Comparison of ENCODE assay signal across 11 cellular contexts in the genomic region with DNA sequence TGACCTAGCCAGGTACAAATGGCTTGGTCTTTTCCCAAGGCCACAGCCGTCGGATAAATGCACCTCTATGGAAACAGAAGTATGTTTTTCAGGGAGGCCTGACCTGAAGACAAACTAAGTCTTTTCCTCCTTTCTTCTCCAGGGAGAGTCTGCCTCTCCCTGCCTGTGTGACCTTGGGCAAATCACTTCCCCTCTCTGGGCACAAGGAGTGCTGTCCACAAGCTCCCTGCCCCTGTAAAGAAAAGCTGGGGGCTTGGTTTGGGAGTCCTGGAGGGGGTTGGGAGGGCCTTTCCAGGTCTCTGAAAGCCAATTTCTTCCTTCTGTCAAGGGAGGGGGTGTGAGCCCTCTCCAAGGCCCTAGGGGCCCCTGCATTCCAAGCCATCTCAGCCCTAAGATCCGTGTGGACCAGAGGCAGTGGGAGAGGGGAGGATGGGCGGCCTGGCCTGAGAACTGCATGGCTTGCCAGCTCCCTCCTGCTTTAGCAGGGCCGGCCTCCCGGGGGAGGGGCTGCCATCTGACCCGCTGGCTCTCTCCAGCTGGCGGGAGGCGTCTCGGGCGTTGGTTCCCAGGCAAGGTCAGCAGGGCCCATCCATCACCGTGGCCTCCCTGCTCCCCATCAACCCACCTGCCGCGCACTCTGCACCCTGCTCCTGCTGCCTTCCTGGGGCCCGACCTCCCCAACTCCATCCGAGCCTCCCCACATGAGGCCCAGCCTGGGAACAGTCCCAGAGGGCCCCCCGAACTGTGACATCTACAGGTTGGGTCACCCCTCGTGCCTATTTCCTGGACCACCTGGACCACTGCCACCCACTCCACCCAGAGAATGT.
A peak's percentile ranks its signal among the peaks of the same experiment; 100 is the strongest.
DNase-seq lines count a peak whose midpoint lies in the region; ATAC-seq, FAIRE-seq and TF ChIP-seq lines count a peak whose summit lies in the region.
"Had no signal": no experiment of that assay in that cellular context is flagged by ENCODE, and none has a peak within 500 bp of the region (broad histone marks: within the 10 kb centered on the region; RNA-seq: fewer than 3 reads in every experiment).

No MANE protein-coding gene starts in this region.

- H3K9me3 ChIP-seq in psoas muscle = no peaks in the 10 kb centered on the region
- H3K9me3 ChIP-seq: BLaER1 treated with 17β-estradiol and CSF1 and Interleukin-3, amounts not matched to agents 10 nM and 100 nM had no signal

- H3K27me3 ChIP-seq in GM23338 (ENCODE audit: insufficient read depth) (no peaks in the 10 kb centered on the region), brain microvascular endothelial cell (replicated peaks) (no peaks in the 10 kb centered on the region), psoas muscle (ENCODE audit: insufficient read depth in 3 of 3, low read length in 2 of 3) (no peaks in the 10 kb centered on the region)
- H3K27me3 ChIP-seq: BLaER1 treated with 17β-estradiol and CSF1 and Interleukin-3, amounts not matched to agents 10 nM and 100 nM had no signal

- H3K4me1 Mint-ChIP-seq in GM23338 = peaks cover 29% of the 10 kb centered on the region

- in situ Hi-C loops in brain microvascular endothelial cell (cut with HindIII; ENCODE audit: low pct_ligation_motif_present, low sequenced_read_pairs) = no loop called here

- TF ChIP-seq CTCF in GM23338 (conservative IDR thresholded peaks at IDR 0.05; ENCODE audit: low read depth in 2 of 2) (no peak), brain microvascular endothelial cell (IDR thresholded peaks at IDR 0.05; ENCODE audit: low read depth, low read length, missing control alignments) (peak; percentile 2), psoas muscle (IDR thresholded peaks at IDR 0.05) (no peak), foreskin fibroblast (IDR thresholded peaks at IDR 0.05; ENCODE audit: low read depth, low read length) (no peak)

- ATAC-seq in GM23338 = peak; percentile 86
- peak; percentile 36 to 78 (median 67) for ATAC-seq in psoas muscle
- ATAC-seq in GM21390 (IDR thresholded peaks at IDR 0.05; ENCODE audit: unreplicated experiment) = no peak

- H3K4me2 ChIP-seq in GM23338 = peak overlapping the region; percentile 48

- H3K79me2 ChIP-seq in GM23338 (replicated peaks; ENCODE audit: insufficient read depth) = no peaks in the 10 kb centered on the region

- H3K36me3 ChIP-seq in GM23338 (ENCODE audit: insufficient read depth) = no peaks in the 10 kb centered on the region
- H3K36me3 ChIP-seq in brain microvascular endothelial cell (replicated peaks) = no peaks in the 10 kb centered on the region
- H3K36me3 ChIP-seq in psoas muscle (ENCODE audit: insufficient read depth in 1 of 2, low read depth in 1 of 2) = no peaks in the 10 kb centered on the region
- H3K36me3 ChIP-seq: BLaER1 treated with 17β-estradiol and CSF1 and Interleukin-3, amounts not matched to agents 10 nM and 100 nM had no signal

- 38 to 53% (median 51%) methylated on average over 17 to 18 of the region's 18 CpGs for WGBS in psoas muscle, 3 donors

- peaks cover 10% of the 10 kb centered on the region for H3K27me3 Mint-ChIP-seq in GM23338 (ENCODE audit: insufficient read depth, low read depth, poor library complexity)

- no peaks in the 10 kb centered on the region for H4K20me1 ChIP-seq in GM23338 (replicated peaks; ENCODE audit: insufficient read depth)
- H4K20me1 ChIP-seq: BLaER1 treated with 17β-estradiol and CSF1 and Interleukin-3, amounts not matched to agents 10 nM and 100 nM had no signal

- H3K27ac ChIP-seq in GM23338 (ENCODE audit: low read depth) = no peak overlapping the region
- H3K27ac ChIP-seq in brain microvascular endothelial cell = no peak overlapping the region
- H3K27ac ChIP-seq in psoas muscle = no peak overlapping the region
- H3K27ac ChIP-seq: BLaER1 treated with 17β-estradiol and CSF1 and Interleukin-3, amounts not matched to agents 10 nM and 100 nM had no signal

- no peaks in the 10 kb centered on the region; the same call in 2 of the 3 replicates for H3K9me3 Mint-ChIP-seq in GM23338

- H2AFZ ChIP-seq in GM23338 = peak overlapping the region; percentile 74

- no peaks in the 10 kb centered on the region for H3K9me2 ChIP-seq in GM23338 (ENCODE audit: insufficient read depth)

- H3F3A ChIP-seq in GM23338 (replicated peaks; ENCODE audit: low read depth) = no peaks in the 10 kb centered on the region

- DNase-seq in GM23338 (ENCODE audit: low spot score) (peak; percentile 76), brain microvascular endothelial cell (no peak), iPS-NIHi7 (ENCODE audit: extremely low spot score) (peak; percentile 72), psoas muscle (peak; percentile 41 to 79), NCI-H1436 (lab: John Stamatoyannopoulos, UW) (no peak), foreskin fibroblast (no peak), GM19239 (ENCODE audit: insufficient read length, low spot score) (no peak)
- DNase-seq: mammary epithelial cell, NCI-H446 treated with DMSO at 0.1 percent for 48 hours had no signal

- H3K4me1 ChIP-seq in GM23338 (ENCODE audit: insufficient read depth) (peaks cover 11% of the 10 kb centered on the region), psoas muscle (peaks cover 6% of the 10 kb centered on the region)

- H3K27ac Mint-ChIP-seq in GM23338 = no peak overlapping the region

- intact Hi-C loops in psoas muscle (cut with DNase I) = no loop called here

- no peak overlapping the region for H3K4me3 Mint-ChIP-seq in GM23338

- no peak for FAIRE-seq in GM19239 (lab: Jason Lieb, UNC)

- H3K4me3 ChIP-seq in GM23338 = no peak overlapping the region
- no peak overlapping the region for H3K4me3 ChIP-seq in brain microvascular endothelial cell (ENCODE audit: low read depth, low read length)
- H3K4me3 ChIP-seq in psoas muscle = no peak overlapping the region
- no peak overlapping the region for H3K4me3 ChIP-seq in foreskin fibroblast (ENCODE audit: low read depth in 1 of 2, low read length in 2 of 2)
- H3K4me3 ChIP-seq: BLaER1 treated with 17β-estradiol and CSF1 and Interleukin-3, amounts not matched to agents 10 nM and 100 nM had no signal

- H3K36me3 Mint-ChIP-seq in GM23338 (ENCODE audit: low read depth) = no peaks in the 10 kb centered on the region; the same call in 2 of the 3 replicates

TF ChIP-seq in GM23338, 12 proteins besides CTCF, POLR2A, EP300 and RAD21 (continues in another document):
- TF ChIP-seq ZNF331 (CRISPR knock-in tag; IDR thresholded peaks at IDR 0.05; ENCODE audit: low read depth) (no peak), STAT1 (IDR thresholded peaks at IDR 0.05; ENCODE audit: unreplicated experiment) (no peak), EZH2phosphoT487 (IDR thresholded peaks at IDR 0.05; ENCODE audit: unreplicated experiment) (no peak), ZNF462 (CRISPR knock-in tag; IDR thresholded peaks at IDR 0.05) (no peak), JUNB (IDR thresholded peaks at IDR 0.05; ENCODE audit: unreplicated experiment) (no peak)

Comparison
In these comparisons a context has a peak if more than half of its experiments do, and no peak if none do; other contexts are left out.
1. DNase-seq: peak in GM23338 (single experiment), iPS-NIHi7 (single experiment) and psoas muscle (2 of 2); none in brain microvascular endothelial cell (single experiment), NCI-H1436 (single experiment), foreskin fibroblast (0 of 2) and GM19239 (single experiment).